ENCODE assay signal across 1 cellular context in genomic region chr1:228368801-228369607, GRCh38.
TF ChIP-seq lines count a peak whose summit lies in the region.

No MANE protein-coding gene starts in this region.

TF ChIP-seq in K562, 482 proteins besides CTCF, POLR2A, EP300 and RAD21 (continued from another document and continues in another):
- TF ChIP-seq, protein P1, sequence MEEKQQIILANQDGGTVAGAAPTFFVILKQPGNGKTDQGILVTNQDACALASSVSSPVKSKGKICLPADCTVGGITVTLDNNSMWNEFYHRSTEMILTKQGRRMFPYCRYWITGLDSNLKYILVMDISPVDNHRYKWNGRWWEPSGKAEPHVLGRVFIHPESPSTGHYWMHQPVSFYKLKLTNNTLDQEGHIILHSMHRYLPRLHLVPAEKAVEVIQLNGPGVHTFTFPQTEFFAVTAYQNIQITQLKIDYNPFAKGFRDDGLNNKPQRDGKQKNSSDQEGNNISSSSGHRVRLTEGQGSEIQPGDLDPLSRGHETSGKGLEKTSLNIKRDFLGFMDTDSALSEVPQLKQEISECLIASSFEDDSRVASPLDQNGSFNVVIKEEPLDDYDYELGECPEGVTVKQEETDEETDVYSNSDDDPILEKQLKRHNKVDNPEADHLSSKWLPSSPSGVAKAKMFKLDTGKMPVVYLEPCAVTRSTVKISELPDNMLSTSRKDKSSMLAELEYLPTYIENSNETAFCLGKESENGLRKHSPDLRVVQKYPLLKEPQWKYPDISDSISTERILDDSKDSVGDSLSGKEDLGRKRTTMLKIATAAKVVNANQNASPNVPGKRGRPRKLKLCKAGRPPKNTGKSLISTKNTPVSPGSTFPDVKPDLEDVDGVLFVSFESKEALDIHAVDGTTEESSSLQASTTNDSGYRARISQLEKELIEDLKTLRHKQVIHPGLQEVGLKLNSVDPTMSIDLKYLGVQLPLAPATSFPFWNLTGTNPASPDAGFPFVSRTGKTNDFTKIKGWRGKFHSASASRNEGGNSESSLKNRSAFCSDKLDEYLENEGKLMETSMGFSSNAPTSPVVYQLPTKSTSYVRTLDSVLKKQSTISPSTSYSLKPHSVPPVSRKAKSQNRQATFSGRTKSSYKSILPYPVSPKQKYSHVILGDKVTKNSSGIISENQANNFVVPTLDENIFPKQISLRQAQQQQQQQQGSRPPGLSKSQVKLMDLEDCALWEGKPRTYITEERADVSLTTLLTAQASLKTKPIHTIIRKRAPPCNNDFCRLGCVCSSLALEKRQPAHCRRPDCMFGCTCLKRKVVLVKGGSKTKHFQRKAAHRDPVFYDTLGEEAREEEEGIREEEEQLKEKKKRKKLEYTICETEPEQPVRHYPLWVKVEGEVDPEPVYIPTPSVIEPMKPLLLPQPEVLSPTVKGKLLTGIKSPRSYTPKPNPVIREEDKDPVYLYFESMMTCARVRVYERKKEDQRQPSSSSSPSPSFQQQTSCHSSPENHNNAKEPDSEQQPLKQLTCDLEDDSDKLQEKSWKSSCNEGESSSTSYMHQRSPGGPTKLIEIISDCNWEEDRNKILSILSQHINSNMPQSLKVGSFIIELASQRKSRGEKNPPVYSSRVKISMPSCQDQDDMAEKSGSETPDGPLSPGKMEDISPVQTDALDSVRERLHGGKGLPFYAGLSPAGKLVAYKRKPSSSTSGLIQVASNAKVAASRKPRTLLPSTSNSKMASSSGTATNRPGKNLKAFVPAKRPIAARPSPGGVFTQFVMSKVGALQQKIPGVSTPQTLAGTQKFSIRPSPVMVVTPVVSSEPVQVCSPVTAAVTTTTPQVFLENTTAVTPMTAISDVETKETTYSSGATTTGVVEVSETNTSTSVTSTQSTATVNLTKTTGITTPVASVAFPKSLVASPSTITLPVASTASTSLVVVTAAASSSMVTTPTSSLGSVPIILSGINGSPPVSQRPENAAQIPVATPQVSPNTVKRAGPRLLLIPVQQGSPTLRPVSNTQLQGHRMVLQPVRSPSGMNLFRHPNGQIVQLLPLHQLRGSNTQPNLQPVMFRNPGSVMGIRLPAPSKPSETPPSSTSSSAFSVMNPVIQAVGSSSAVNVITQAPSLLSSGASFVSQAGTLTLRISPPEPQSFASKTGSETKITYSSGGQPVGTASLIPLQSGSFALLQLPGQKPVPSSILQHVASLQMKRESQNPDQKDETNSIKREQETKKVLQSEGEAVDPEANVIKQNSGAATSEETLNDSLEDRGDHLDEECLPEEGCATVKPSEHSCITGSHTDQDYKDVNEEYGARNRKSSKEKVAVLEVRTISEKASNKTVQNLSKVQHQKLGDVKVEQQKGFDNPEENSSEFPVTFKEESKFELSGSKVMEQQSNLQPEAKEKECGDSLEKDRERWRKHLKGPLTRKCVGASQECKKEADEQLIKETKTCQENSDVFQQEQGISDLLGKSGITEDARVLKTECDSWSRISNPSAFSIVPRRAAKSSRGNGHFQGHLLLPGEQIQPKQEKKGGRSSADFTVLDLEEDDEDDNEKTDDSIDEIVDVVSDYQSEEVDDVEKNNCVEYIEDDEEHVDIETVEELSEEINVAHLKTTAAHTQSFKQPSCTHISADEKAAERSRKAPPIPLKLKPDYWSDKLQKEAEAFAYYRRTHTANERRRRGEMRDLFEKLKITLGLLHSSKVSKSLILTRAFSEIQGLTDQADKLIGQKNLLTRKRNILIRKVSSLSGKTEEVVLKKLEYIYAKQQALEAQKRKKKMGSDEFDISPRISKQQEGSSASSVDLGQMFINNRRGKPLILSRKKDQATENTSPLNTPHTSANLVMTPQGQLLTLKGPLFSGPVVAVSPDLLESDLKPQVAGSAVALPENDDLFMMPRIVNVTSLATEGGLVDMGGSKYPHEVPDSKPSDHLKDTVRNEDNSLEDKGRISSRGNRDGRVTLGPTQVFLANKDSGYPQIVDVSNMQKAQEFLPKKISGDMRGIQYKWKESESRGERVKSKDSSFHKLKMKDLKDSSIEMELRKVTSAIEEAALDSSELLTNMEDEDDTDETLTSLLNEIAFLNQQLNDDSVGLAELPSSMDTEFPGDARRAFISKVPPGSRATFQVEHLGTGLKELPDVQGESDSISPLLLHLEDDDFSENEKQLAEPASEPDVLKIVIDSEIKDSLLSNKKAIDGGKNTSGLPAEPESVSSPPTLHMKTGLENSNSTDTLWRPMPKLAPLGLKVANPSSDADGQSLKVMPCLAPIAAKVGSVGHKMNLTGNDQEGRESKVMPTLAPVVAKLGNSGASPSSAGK (IDR thresholded peaks at IDR 0.05), result peak; percentile 75
- TF ChIP-seq, protein P2, sequence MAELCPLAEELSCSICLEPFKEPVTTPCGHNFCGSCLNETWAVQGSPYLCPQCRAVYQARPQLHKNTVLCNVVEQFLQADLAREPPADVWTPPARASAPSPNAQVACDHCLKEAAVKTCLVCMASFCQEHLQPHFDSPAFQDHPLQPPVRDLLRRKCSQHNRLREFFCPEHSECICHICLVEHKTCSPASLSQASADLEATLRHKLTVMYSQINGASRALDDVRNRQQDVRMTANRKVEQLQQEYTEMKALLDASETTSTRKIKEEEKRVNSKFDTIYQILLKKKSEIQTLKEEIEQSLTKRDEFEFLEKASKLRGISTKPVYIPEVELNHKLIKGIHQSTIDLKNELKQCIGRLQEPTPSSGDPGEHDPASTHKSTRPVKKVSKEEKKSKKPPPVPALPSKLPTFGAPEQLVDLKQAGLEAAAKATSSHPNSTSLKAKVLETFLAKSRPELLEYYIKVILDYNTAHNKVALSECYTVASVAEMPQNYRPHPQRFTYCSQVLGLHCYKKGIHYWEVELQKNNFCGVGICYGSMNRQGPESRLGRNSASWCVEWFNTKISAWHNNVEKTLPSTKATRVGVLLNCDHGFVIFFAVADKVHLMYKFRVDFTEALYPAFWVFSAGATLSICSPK (IDR thresholded peaks at IDR 0.05; ENCODE audit: borderline replicate concordance), result no peak
- TF ChIP-seq HNRNPL (IDR thresholded peaks at IDR 0.05; ENCODE audit: low read depth, low read length) (no peak), ZNF592 (IDR thresholded peaks at IDR 0.05) (peak; percentile 98), SIX5 (IDR thresholded peaks at IDR 0.05; ENCODE audit: borderline replicate concordance in 1 of 2, insufficient read depth in 1 of 2, low read depth in 1 of 2, low read length in 2 of 2) (no peak; a peak in 1 of 4 replicates), ZC3H4 (CRISPR knock-in tag; IDR thresholded peaks at IDR 0.05; ENCODE audit: borderline replicate concordance) (no peak), LEF1 (IDR thresholded peaks at IDR 0.05) (peak; percentile 94), FOXM1 (IDR thresholded peaks at IDR 0.05; ENCODE audit: low read depth) (peak; percentile 81), FOXM1 (CRISPR knock-in tag; IDR thresholded peaks at IDR 0.05; ENCODE audit: low read depth) (no peak), ZNF212 (CRISPR knock-in tag; IDR thresholded peaks at IDR 0.05) (no peak; the same call in 1 of the 2 replicates), C11orf30 (IDR thresholded peaks at IDR 0.05; ENCODE audit: low read depth) (no peak), TCFL5 (CRISPR knock-in tag; conservative IDR thresholded peaks at IDR 0.05) (no peak), ZNF253 (CRISPR knock-in tag; conservative IDR thresholded peaks at IDR 0.05) (no peak), SAP30 (IDR thresholded peaks at IDR 0.05; ENCODE audit: borderline replicate concordance, insufficient read depth, low read depth, low read length, poor library complexity, severe bottlenecking) (no peak), KLF6 (CRISPR knock-in tag; IDR thresholded peaks at IDR 0.05; ENCODE audit: borderline replicate concordance) (no peak; the same call in none of the 2 replicates), DDX20 (tag; IDR thresholded peaks at IDR 0.05; ENCODE audit: low read depth) (no peak), CBX3 (IDR thresholded peaks at IDR 0.05; ENCODE audit: borderline replicate concordance in 1 of 2, low read length in 2 of 2) (peak in 1 of 2 experiments; percentile 53; a peak in 1 of 3 replicates), MCM7 (IDR thresholded peaks at IDR 0.05) (no peak), ZFX (CRISPR knock-in tag; IDR thresholded peaks at IDR 0.05) (peak; percentile 62), CREB5 (CRISPR knock-in tag; IDR thresholded peaks at IDR 0.05) (no peak), MAFK (IDR thresholded peaks at IDR 0.05; ENCODE audit: low read length) (peak; percentile 40; the same call in 1 of the 2 replicates), CREBBP (IDR thresholded peaks at IDR 0.05; ENCODE audit: low read depth, low read length) (no peak)
- TF ChIP-seq, protein P3, sequence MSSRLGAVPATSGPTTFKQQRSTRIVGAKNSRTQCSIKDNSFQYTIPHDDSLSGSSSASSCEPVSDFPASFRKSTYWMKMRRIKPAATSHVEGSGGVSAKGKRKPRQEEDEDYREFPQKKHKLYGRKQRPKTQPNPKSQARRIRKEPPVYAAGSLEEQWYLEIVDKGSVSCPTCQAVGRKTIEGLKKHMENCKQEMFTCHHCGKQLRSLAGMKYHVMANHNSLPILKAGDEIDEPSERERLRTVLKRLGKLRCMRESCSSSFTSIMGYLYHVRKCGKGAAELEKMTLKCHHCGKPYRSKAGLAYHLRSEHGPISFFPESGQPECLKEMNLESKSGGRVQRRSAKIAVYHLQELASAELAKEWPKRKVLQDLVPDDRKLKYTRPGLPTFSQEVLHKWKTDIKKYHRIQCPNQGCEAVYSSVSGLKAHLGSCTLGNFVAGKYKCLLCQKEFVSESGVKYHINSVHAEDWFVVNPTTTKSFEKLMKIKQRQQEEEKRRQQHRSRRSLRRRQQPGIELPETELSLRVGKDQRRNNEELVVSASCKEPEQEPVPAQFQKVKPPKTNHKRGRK (tag; IDR thresholded peaks at IDR 0.05), result no peak
- TF ChIP-seq, protein P4, sequence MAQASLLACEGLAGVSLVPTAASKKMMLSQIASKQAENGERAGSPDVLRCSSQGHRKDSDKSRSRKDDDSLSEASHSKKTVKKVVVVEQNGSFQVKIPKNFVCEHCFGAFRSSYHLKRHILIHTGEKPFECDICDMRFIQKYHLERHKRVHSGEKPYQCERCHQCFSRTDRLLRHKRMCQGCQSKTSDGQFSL (CRISPR knock-in tag; IDR thresholded peaks at IDR 0.05), result no peak; the same call in 1 of the 2 replicates
- TF ChIP-seq, protein P4 (tag; IDR thresholded peaks at IDR 0.05), result no peak; a peak in 1 of 4 replicates
- TF ChIP-seq, protein P5, sequence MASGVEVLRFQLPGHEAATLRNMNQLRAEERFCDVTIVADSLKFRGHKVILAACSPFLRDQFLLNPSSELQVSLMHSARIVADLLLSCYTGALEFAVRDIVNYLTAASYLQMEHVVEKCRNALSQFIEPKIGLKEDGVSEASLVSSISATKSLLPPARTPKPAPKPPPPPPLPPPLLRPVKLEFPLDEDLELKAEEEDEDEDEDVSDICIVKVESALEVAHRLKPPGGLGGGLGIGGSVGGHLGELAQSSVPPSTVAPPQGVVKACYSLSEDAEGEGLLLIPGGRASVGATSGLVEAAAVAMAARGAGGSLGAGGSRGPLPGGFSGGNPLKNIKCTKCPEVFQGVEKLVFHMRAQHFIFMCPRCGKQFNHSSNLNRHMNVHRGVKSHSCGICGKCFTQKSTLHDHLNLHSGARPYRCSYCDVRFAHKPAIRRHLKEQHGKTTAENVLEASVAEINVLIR (CRISPR knock-in tag; IDR thresholded peaks at IDR 0.05), result peak; percentile 66; the same call in 1 of the 2 replicates
- TF ChIP-seq, protein P6, sequence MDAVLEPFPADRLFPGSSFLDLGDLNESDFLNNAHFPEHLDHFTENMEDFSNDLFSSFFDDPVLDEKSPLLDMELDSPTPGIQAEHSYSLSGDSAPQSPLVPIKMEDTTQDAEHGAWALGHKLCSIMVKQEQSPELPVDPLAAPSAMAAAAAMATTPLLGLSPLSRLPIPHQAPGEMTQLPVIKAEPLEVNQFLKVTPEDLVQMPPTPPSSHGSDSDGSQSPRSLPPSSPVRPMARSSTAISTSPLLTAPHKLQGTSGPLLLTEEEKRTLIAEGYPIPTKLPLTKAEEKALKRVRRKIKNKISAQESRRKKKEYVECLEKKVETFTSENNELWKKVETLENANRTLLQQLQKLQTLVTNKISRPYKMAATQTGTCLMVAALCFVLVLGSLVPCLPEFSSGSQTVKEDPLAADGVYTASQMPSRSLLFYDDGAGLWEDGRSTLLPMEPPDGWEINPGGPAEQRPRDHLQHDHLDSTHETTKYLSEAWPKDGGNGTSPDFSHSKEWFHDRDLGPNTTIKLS (IDR thresholded peaks at IDR 0.05; ENCODE audit: borderline replicate concordance, low read depth), result no peak
